In the genomic region with DNA sequence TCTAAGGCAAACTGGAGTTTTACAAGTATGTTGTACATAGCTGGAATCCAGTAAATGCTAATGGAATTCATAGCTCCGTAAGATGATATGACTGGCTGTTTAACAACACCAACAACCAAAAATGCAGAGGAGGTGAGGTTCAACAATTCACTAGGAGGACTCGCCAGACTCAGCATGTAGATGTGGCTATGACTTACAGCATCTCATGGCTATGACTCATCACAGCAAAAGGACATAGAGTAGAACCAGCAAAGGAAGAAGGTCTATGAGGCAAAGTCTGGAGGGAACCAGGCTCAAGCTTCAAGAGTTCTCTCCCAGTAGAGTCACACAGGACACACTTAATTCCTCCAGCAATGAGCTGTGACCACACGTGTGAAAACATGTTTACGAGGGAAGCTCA, we compare ENCODE assay signal across 12 cellular contexts.
A peak's percentile ranks its signal among the peaks of the same experiment; 100 is the strongest.
DNase-seq lines count a peak whose midpoint lies in the region; ATAC-seq, FAIRE-seq and TF ChIP-seq lines count a peak whose summit lies in the region.
"Had no signal": no experiment of that assay in that cellular context is flagged by ENCODE, and none has a peak within 500 bp of the region (broad histone marks: within the 10 kb centered on the region; RNA-seq: fewer than 3 reads in every experiment).

No MANE protein-coding gene starts in this region.

- no peaks in the 10 kb centered on the region for H3K9me3 ChIP-seq in keratinocyte (ENCODE audit: control insufficient read depth, low read depth, low read length)
- no peaks in the 10 kb centered on the region for H3K9me3 ChIP-seq in smooth muscle cell (replicated peaks; ENCODE audit: low read depth)

- dilution Hi-C loops in keratinocyte (cut with MboI; ENCODE audit: extremely low pct_ligation_motif_present, low sequenced_read_pairs) = no loop called here

- no peak for ATAC-seq in HG03439 (IDR thresholded peaks at IDR 0.05; ENCODE audit: unreplicated experiment)
- ATAC-seq in stimulated activated naive CD8-positive, alpha-beta T cell treated with anti-CD3 and anti-CD28 coated beads, Interleukin-15, Interleukin-2, amounts not matched to agents 100 U/mL and 50 U/mL, for 24 hours = no peak

- H4K20me1 ChIP-seq in keratinocyte (ENCODE audit: control insufficient read depth, extremely low read depth, insufficient read depth, low read length) (no peaks in the 10 kb centered on the region), smooth muscle cell (ENCODE audit: low read depth) (no peaks in the 10 kb centered on the region)

- H3K27me3 ChIP-seq in keratinocyte (ENCODE audit: control insufficient read depth, extremely low read depth, insufficient read depth, low read length) = no peaks in the 10 kb centered on the region
- no peaks in the 10 kb centered on the region for H3K27me3 ChIP-seq in smooth muscle cell (ENCODE audit: low read depth)
- H3K27me3 ChIP-seq: heart right ventricle had no signal

- no peaks in the 10 kb centered on the region for H3K36me3 Mint-ChIP-seq in T-helper 2 cell treated with Interferon-gamma antibody and Interleukin-4, amounts not matched to agents 5 μg/mL and 100 μg/mL, for 36 hours (ENCODE audit: low read depth)

- H3K4me1 ChIP-seq in keratinocyte (ENCODE audit: control insufficient read depth, extremely low read depth, insufficient read depth, low read length) (peaks cover 19% of the 10 kb centered on the region), smooth muscle cell (ENCODE audit: low read depth) (no peaks in the 10 kb centered on the region)

- H3K27ac ChIP-seq in keratinocyte (ENCODE audit: control insufficient read depth, insufficient read depth, low read length) (peak overlapping the region; percentile 10), smooth muscle cell (ENCODE audit: low read depth) (peak overlapping the region; percentile 62)
- H3K27ac ChIP-seq: heart right ventricle had no signal

- no peak overlapping the region for H3K4me3 Mint-ChIP-seq in T-helper 2 cell treated with Interferon-gamma antibody and Interleukin-4, amounts not matched to agents 5 μg/mL and 100 μg/mL, for 36 hours
- H3K4me3 Mint-ChIP-seq: central memory CD8-positive, alpha-beta T cell had no signal

- H3K9me3 Mint-ChIP-seq in T-helper 2 cell treated with Interferon-gamma antibody and Interleukin-4, amounts not matched to agents 5 μg/mL and 100 μg/mL, for 36 hours = peaks cover 44% of the 10 kb centered on the region

- H3K4me2 ChIP-seq in keratinocyte (ENCODE audit: control insufficient read depth, extremely low read depth, insufficient read depth, low read depth, low read length) (peak overlapping the region; percentile 8), smooth muscle cell (no peak overlapping the region)

- H2AFZ ChIP-seq in keratinocyte (ENCODE audit: control insufficient read depth, low read length) (no peak overlapping the region), smooth muscle cell (ENCODE audit: low read depth) (no peak overlapping the region)

- H3K9me1 ChIP-seq in keratinocyte (ENCODE audit: control insufficient read depth, extremely low read depth, insufficient read depth, low read length) = no peaks in the 10 kb centered on the region

- H3K27ac Mint-ChIP-seq in T-helper 2 cell treated with Interferon-gamma antibody and Interleukin-4, amounts not matched to agents 5 μg/mL and 100 μg/mL, for 36 hours = no peak overlapping the region

- H3K79me2 ChIP-seq in keratinocyte (ENCODE audit: control insufficient read depth, insufficient read depth, low read length) (no peaks in the 10 kb centered on the region), smooth muscle cell (ENCODE audit: low read depth) (peaks cover 3% of the 10 kb centered on the region)

- H3K36me3 ChIP-seq in keratinocyte (ENCODE audit: control insufficient read depth in 2 of 2, extremely low read depth in 1 of 2, insufficient read depth in 2 of 2, low read length in 2 of 2) (no peaks in the 10 kb centered on the region), smooth muscle cell (ENCODE audit: low read depth) (no peaks in the 10 kb centered on the region)
- H3K36me3 ChIP-seq: heart right ventricle had no signal

- TF ChIP-seq CTCF in astrocyte of the cerebellum (IDR thresholded peaks at IDR 0.05; ENCODE audit: low read depth, low read length, missing control alignments) = no peak
- no peak for TF ChIP-seq CTCF in keratinocyte (optimal IDR thresholded peaks at IDR 0.05 in 1 of 3, IDR thresholded peaks at IDR 0.05 in 1 of 3, conservative IDR thresholded peaks at IDR 0.05 in 1 of 3; ENCODE audit: extremely low read depth in 1 of 3, insufficient read depth in 2 of 3, low read length in 3 of 3)
- no peak for TF ChIP-seq CTCF in smooth muscle cell (IDR thresholded peaks at IDR 0.05; ENCODE audit: borderline replicate concordance, insufficient read depth, poor library complexity, severe bottlenecking)

- H3K27me3 Mint-ChIP-seq in T-helper 2 cell treated with Interferon-gamma antibody and Interleukin-4, amounts not matched to agents 5 μg/mL and 100 μg/mL, for 36 hours (ENCODE audit: low read depth) = no peaks in the 10 kb centered on the region
- H3K27me3 Mint-ChIP-seq: central memory CD8-positive, alpha-beta T cell had no signal

- peak; percentile 93 for FAIRE-seq in keratinocyte (lab: Jason Lieb, UNC)
- FAIRE-seq: TTC549 had no signal

- no peak overlapping the region for H3K9ac ChIP-seq in keratinocyte (ENCODE audit: control insufficient read depth, extremely low read depth, insufficient read depth, low read length)
- no peak overlapping the region for H3K9ac ChIP-seq in smooth muscle cell (ENCODE audit: low read depth)

- H3K4me1 Mint-ChIP-seq in T-helper 2 cell treated with Interferon-gamma antibody and Interleukin-4, amounts not matched to agents 5 μg/mL and 100 μg/mL, for 36 hours (ENCODE audit: low read depth) = no peaks in the 10 kb centered on the region
- H3K4me1 Mint-ChIP-seq: central memory CD8-positive, alpha-beta T cell had no signal

- 31% methylated on average over 4 of the region's 4 CpGs for WGBS in smooth muscle cell (ENCODE audit: low lambda C conversion rate)

- in situ Hi-C loops in astrocyte of the cerebellum (cut with HindIII; ENCODE audit: low sequenced_read_pairs) = no loop called here

- H3K4me3 ChIP-seq in astrocyte of the cerebellum (ENCODE audit: low read depth, low read length) = no peak overlapping the region
- no peak overlapping the region for H3K4me3 ChIP-seq in keratinocyte (ENCODE audit: control insufficient read depth in 2 of 3, extremely low read depth in 1 of 3, insufficient read depth in 2 of 3, low read depth in 1 of 3, low read length in 3 of 3)
- H3K4me3 ChIP-seq in smooth muscle cell = no peak overlapping the region
- H3K4me3 ChIP-seq: heart right ventricle had no signal

- DNase-seq in H4 (ENCODE audit: low spot score) (peak; percentile 35), astrocyte of the cerebellum (ENCODE audit: low read depth) (peak; percentile 24), keratinocyte (ENCODE audit: low read depth, low spot score) (peak; percentile 73), smooth muscle cell (lab: John Stamatoyannopoulos, UW; ENCODE audit: unreplicated experiment) (no peak)
- DNase-seq in activated CD4-positive, alpha-beta T cell treated with anti-CD3 and anti-CD28 coated beads for 48 hours = no peak
- no peak for DNase-seq in T-helper 2 cell treated with Interferon-gamma antibody and Interleukin-4, amounts not matched to agents 5 μg/mL and 100 μg/mL, for 36 hours (ENCODE audit: low spot score)
- DNase-seq in stimulated activated naive CD8-positive, alpha-beta T cell treated with anti-CD3 and anti-CD28 coated beads, Interleukin-15, Interleukin-2, amounts not matched to agents 100 U/mL and 50 U/mL, for 24 hours = no peak
- DNase-seq: heart right ventricle; stimulated activated naive CD4-positive, alpha-beta T cell treated with Interleukin-2 at 50 U/mL for 16 hours had no signal

- H3F3A ChIP-seq in smooth muscle cell (ENCODE audit: low read depth) = no peaks in the 10 kb centered on the region

Comparison
In these comparisons a context has a peak if more than half of its experiments do, and no peak if none do; other contexts are left out.
1. DNase-seq: peak in H4 (single experiment), astrocyte of the cerebellum (single experiment) and keratinocyte (single experiment); none in smooth muscle cell (single experiment), activated CD4-positive, alpha-beta T cell treated with anti-CD3 and anti-CD28 coated beads for 48 hours (single experiment), T-helper 2 cell treated with Interferon-gamma antibody and Interleukin-4, amounts not matched to agents 5 μg/mL and 100 μg/mL, for 36 hours (single experiment) and stimulated activated naive CD8-positive, alpha-beta T cell treated with anti-CD3 and anti-CD28 coated beads, Interleukin-15, Interleukin-2, amounts not matched to agents 100 U/mL and 50 U/mL, for 24 hours (single experiment).